ENCODE assay signal across 14 cellular contexts in the genomic region with DNA sequence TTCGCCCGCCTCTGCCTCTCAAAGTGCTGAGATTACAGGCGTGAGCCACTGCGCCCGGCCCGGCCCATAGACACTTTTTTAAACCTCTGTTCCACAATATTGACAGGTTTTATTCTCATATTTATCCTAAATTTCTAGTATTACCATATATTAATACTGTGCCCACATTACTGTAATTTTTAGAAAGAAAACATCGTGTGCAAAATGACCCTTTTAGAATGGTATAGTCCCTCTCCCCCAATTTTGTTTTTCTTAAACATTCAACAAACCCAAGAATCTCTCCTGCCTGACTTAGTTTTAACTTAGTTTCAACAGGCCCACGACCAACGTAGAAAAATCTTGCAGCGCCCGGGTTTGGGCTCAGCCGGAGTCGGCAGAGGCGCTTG. TPM values are rescaled to one million over a fixed set of nuclear protein-coding genes. Genes with fewer than 3 reads are reported as not detected.
DNase-seq lines count a peak whose midpoint lies in the region; ATAC-seq and TF ChIP-seq lines count a peak whose summit lies in the region.
"Had no signal": no experiment of that assay in that cellular context is flagged by ENCODE, and none has a peak within 500 bp of the region (broad histone marks: within the 10 kb centered on the region; RNA-seq: fewer than 3 reads in every experiment).

No MANE protein-coding gene starts in this region.

- peaks cover 4% of the 10 kb centered on the region for H3K36me3 Mint-ChIP-seq in Calu3 (ENCODE audit: insufficient read depth, unreplicated experiment)
- no peaks in the 10 kb centered on the region for H3K36me3 Mint-ChIP-seq in effector memory CD8-positive, alpha-beta T cell (ENCODE audit: insufficient read depth)
- H3K36me3 Mint-ChIP-seq in progenitor cell of endocrine pancreas (ENCODE audit: insufficient read depth), result peaks cover 1% of the 10 kb centered on the region

- ATAC-seq in effector memory CD8-positive, alpha-beta T cell (replicated peaks), result no peak
- ATAC-seq in HG03378 (IDR thresholded peaks at IDR 0.05; ENCODE audit: unreplicated experiment) (no peak), HG03045 (IDR thresholded peaks at IDR 0.05; ENCODE audit: unreplicated experiment) (no peak)
- no peak for ATAC-seq in activated CD4-positive, CD25-positive, alpha-beta regulatory T cell treated with anti-CD3 and anti-CD28 coated beads, Interleukin-2, amount 50 U/mL, for 24 hours

- no TSS peak for BruUV-seq in Calu3 (replicated peaks; lab: Mats Ljungman, UMichigan)

- peak overlapping the region; percentile 66 for H3K4me3 Mint-ChIP-seq in Calu3 (ENCODE audit: low read depth, unreplicated experiment)
- peak overlapping the region; percentile 55 to 58 for H3K4me3 Mint-ChIP-seq in effector memory CD8-positive, alpha-beta T cell
- peak overlapping the region; percentile 66 for H3K4me3 Mint-ChIP-seq in progenitor cell of endocrine pancreas (ENCODE audit: low read depth)
- H3K4me3 Mint-ChIP-seq: stimulated activated naive CD8-positive, alpha-beta T cell treated with anti-CD3 and anti-CD28 coated beads, Interleukin-15, Interleukin-2, amounts not matched to agents 100 ng/mL and 50 ng/mL, for 24 hours had no signal

- H3K9me3 Mint-ChIP-seq in Calu3 (ENCODE audit: low read depth, unreplicated experiment), result no peaks in the 10 kb centered on the region
- no peaks in the 10 kb centered on the region for H3K9me3 Mint-ChIP-seq in effector memory CD8-positive, alpha-beta T cell
- no peaks in the 10 kb centered on the region for H3K9me3 Mint-ChIP-seq in progenitor cell of endocrine pancreas (ENCODE audit: low read depth)
- H3K9me3 Mint-ChIP-seq: stimulated activated naive CD8-positive, alpha-beta T cell treated with anti-CD3 and anti-CD28 coated beads, Interleukin-15, Interleukin-2, amounts not matched to agents 100 ng/mL and 50 ng/mL, for 24 hours had no signal

- TF ChIP-seq CTCF in Calu3 (IDR thresholded peaks at IDR 0.05; ENCODE audit: unreplicated experiment) (no peak), progenitor cell of endocrine pancreas (IDR thresholded peaks at IDR 0.05; ENCODE audit: unreplicated experiment) (no peak)

- H3K27ac ChIP-seq in SK-N-MC, result no peak overlapping the region
- H3K27ac ChIP-seq: brain microvascular endothelial cell had no signal

- peaks cover 9% of the 10 kb centered on the region for H3K4me1 Mint-ChIP-seq in Calu3 (ENCODE audit: low read depth, unreplicated experiment)
- peaks cover 0 to 5% of the 10 kb centered on the region in 2 donors for H3K4me1 Mint-ChIP-seq in effector memory CD8-positive, alpha-beta T cell (ENCODE audit: low read depth in 2 of 2)
- peaks cover 57% of the 10 kb centered on the region for H3K4me1 Mint-ChIP-seq in progenitor cell of endocrine pancreas (ENCODE audit: low read depth)

- DNase-seq in Calu3 (no peak), SK-N-MC (ENCODE audit: low read depth, low spot score) (no peak), progenitor cell of endocrine pancreas (ENCODE audit: low spot score, unreplicated experiment) (no peak), NCI-H2227 (lab: John Stamatoyannopoulos, UW; ENCODE audit: unreplicated experiment) (no peak)
- no peak for DNase-seq in effector memory CD8-positive, alpha-beta T cell
- DNase-seq: activated CD4-positive, alpha-beta T cell treated with anti-CD3 and anti-CD28 coated beads for 1 hour; NCI-H187 had no signal

- intact Hi-C loops in Calu3 (cut with micrococcal nuclease; ENCODE audit: unreplicated experiment), result no loop called here

- H3K27me3 Mint-ChIP-seq in Calu3 (ENCODE audit: unreplicated experiment) (no peaks in the 10 kb centered on the region), progenitor cell of endocrine pancreas (no peaks in the 10 kb centered on the region)
- H3K27me3 Mint-ChIP-seq in effector memory CD8-positive, alpha-beta T cell, result peaks cover 69 to 87% of the 10 kb centered on the region in 2 donors

- CTCF ChIA-PET in Calu3 (lab: Charles Lee), result interaction anchor here (1.0 to 1.7 kb wide), 5 partner anchors 9 to 134 kb away, joined by 3 to 5 read pairs (median 3); a partner anchor contains a TSS

- H3K9me3 ChIP-seq in SK-N-MC (ENCODE audit: low read depth, low read length), result no peaks in the 10 kb centered on the region

- peak overlapping the region; percentile 62 for H3K4me3 ChIP-seq in SK-N-MC

- H3K27ac Mint-ChIP-seq in Calu3 (ENCODE audit: unreplicated experiment) (no peak overlapping the region), progenitor cell of endocrine pancreas (peak overlapping the region; percentile 95)
- no peak overlapping the region for H3K27ac Mint-ChIP-seq in effector memory CD8-positive, alpha-beta T cell
- H3K27ac Mint-ChIP-seq: stimulated activated naive CD8-positive, alpha-beta T cell treated with anti-CD3 and anti-CD28 coated beads, Interleukin-15, Interleukin-2, amounts not matched to agents 100 ng/mL and 50 ng/mL, for 24 hours had no signal

- no peak overlapping the region for H3K9ac ChIP-seq in SK-N-MC (ENCODE audit: insufficient read length)

- H3K36me3 ChIP-seq in SK-N-MC (ENCODE audit: insufficient read depth, low read length), result no peaks in the 10 kb centered on the region
- H3K36me3 ChIP-seq: brain microvascular endothelial cell had no signal

RNA-seq across cellular contexts. Expression of a gene that starts 9.1 kb away (rescaled TPM):
- total RNA-seq in Calu3 (2022) (1.0 TPM in 1 of 2 replicates, not detected in the other), progenitor cell of endocrine pancreas (24.8 and 31.0 TPM in 2 replicates)
- total RNA-seq: lung microvascular endothelial cell, RPMI7951 had no signal

RNA-seq across cellular contexts. Expression of a gene that starts 28.5 kb away (rescaled TPM):
- total RNA-seq in Calu3 (2022), result not detected in 2 replicates
- not detected in 2 replicates for total RNA-seq in progenitor cell of endocrine pancreas
- total RNA-seq: lung microvascular endothelial cell, RPMI7951 had no signal

RNA-seq across cellular contexts. Expression of a gene that starts 40.2 kb away (rescaled TPM):
- total RNA-seq in Calu3 (2022) (1.2 and 1.8 TPM in 2 replicates), progenitor cell of endocrine pancreas (260 and 303 TPM in 2 replicates)
- total RNA-seq: lung microvascular endothelial cell, RPMI7951 had no signal

Comparison
In these comparisons a context has a peak if more than half of its experiments do, and no peak if none do; other contexts are left out.
1. RNA of a gene that starts 9.1 kb away (total RNA-seq): 24.8 to 31.0 TPM in progenitor cell of endocrine pancreas; 1.0 TPM in Calu3; every median in the first group is over 10 times any median in the second.
2. RNA of a gene that starts 40.2 kb away (total RNA-seq): 260 to 303 TPM in progenitor cell of endocrine pancreas; 1.2 to 1.8 TPM in Calu3; every median in the first group is over 10 times any median in the second.
3. Peak in every context shown above with its lines, with median percentiles within 50 percentile points of each other: H3K4me3 Mint-ChIP-seq.